In genomic region chr2:222964632-222965031, GRCh38 we compare ENCODE assay signal across 30 cellular contexts.
"Had no signal": no experiment of that assay in that cellular context is flagged by ENCODE, and none has a peak within 500 bp of the region (broad histone marks: within the 10 kb centered on the region; RNA-seq: fewer than 3 reads in every experiment).

No MANE protein-coding gene starts in this region.

- H3K27me3 ChIP-seq: brain microvascular endothelial cell, esophagus squamous epithelium, gastrocnemius medialis, heart left ventricle had no signal

- FAIRE-seq: astrocyte, bronchial epithelial cell had no signal

- DNase-seq: activated B cell treated with CpG ODN at 0.5 μM for 24 hours; activated CD4-positive, alpha-beta memory T cell treated with anti-CD3 and anti-CD28 coated beads for 36 hours; activated CD4-positive, alpha-beta T cell treated with anti-CD3 and anti-CD28 coated beads for 48 hours; activated CD8-positive, alpha-beta memory T cell treated with anti-CD3 and anti-CD28 coated beads, Interleukin-2, amount 50 U/mL, for 48 hours; activated gamma-delta T cell; activated naive CD4-positive, alpha-beta T cell; activated naive CD4-positive, alpha-beta T cell treated with anti-CD3 and anti-CD28 coated beads, Interleukin-2, amount 10 ng/mL, durations not matched to agents 7 days and 5 days; activated naive CD8-positive, alpha-beta T cell treated with anti-CD3 and anti-CD28 coated beads, Interleukin-2, amount 10 ng/mL, durations not matched to agents 7 days and 5 days; activated T-cell treated with anti-CD3 and anti-CD28 coated beads for 4 hours; activated T-cell treated with anti-CD3 and anti-CD28 coated beads, Interleukin-2, amount 50 U/mL, for 24 hours; activated T-cell treated with anti-CD3 and anti-CD28 coated beads, Interleukin-2, amount 50 U/mL, for 72 hours; brain microvascular endothelial cell; cortex of kidney; effector CD8-positive, alpha-beta T cell; endodermal cell; erythroblast; esophagus squamous epithelium; gastrocnemius medialis; glutamatergic neuron; heart left ventricle; T-helper 1 cell; T-helper 17 cell; T1000; WERI-Rb-1 had no signal

- H3K36me3 ChIP-seq: brain microvascular endothelial cell, esophagus squamous epithelium, gastrocnemius medialis, heart left ventricle, WERI-Rb-1 had no signal

- H3K27ac ChIP-seq: brain microvascular endothelial cell, esophagus squamous epithelium, gastrocnemius medialis, heart left ventricle, WERI-Rb-1 had no signal

- H3K36me3 Mint-ChIP-seq: activated CD4-positive, alpha-beta memory T cell treated with anti-CD3 and anti-CD28 coated beads for 36 hours; activated naive CD4-positive, alpha-beta T cell treated with anti-CD3 and anti-CD28 coated beads, Interleukin-2, amount 10 ng/mL, durations not matched to agents 7 days and 5 days; activated naive CD4-positive, alpha-beta T cell treated with anti-CD3 and anti-CD28 coated beads, Interleukin-2, amount 50 U/mL, for 72 hours; activated naive CD8-positive, alpha-beta T cell treated with anti-CD3 and anti-CD28 coated beads, Interleukin-2, amount 10 ng/mL, durations not matched to agents 7 days and 5 days had no signal

- H3K27ac Mint-ChIP-seq: activated B cell treated with CpG ODN at 0.5 μM for 24 hours; activated CD4-positive, alpha-beta memory T cell treated with anti-CD3 and anti-CD28 coated beads for 36 hours; activated naive CD4-positive, alpha-beta T cell treated with anti-CD3 and anti-CD28 coated beads, Interleukin-2, amount 10 ng/mL, durations not matched to agents 7 days and 5 days; activated naive CD4-positive, alpha-beta T cell treated with anti-CD3 and anti-CD28 coated beads, Interleukin-2, amount 50 U/mL, for 72 hours; activated naive CD8-positive, alpha-beta T cell treated with anti-CD3 and anti-CD28 coated beads, Interleukin-2, amount 10 ng/mL, durations not matched to agents 7 days and 5 days; activated T-cell treated with anti-CD3 and anti-CD28 coated beads, Interleukin-2, amount 50 U/mL, for 24 hours; activated T-cell treated with anti-CD3 and anti-CD28 coated beads, Interleukin-2, amount 50 U/mL, for 72 hours; endodermal cell; T-helper 17 cell; T-helper 2 cell treated with Interferon-gamma antibody and Interleukin-4, amounts not matched to agents 5 μg/mL and 100 μg/mL, for 36 hours had no signal

- H3K9me3 ChIP-seq: esophagus squamous epithelium, gastrocnemius medialis, heart left ventricle had no signal

- H3K4me1 Mint-ChIP-seq: activated B cell treated with CpG ODN at 0.5 μM for 24 hours; activated naive CD4-positive, alpha-beta T cell treated with anti-CD3 and anti-CD28 coated beads, Interleukin-2, amount 10 ng/mL, durations not matched to agents 7 days and 5 days; activated naive CD8-positive, alpha-beta T cell treated with anti-CD3 and anti-CD28 coated beads, Interleukin-2, amount 10 ng/mL, durations not matched to agents 7 days and 5 days; central memory CD8-positive, alpha-beta T cell; endodermal cell; T-helper 17 cell had no signal

- H3K4me3 ChIP-seq: esophagus squamous epithelium, gastrocnemius medialis, heart left ventricle had no signal

- H3K4me3 Mint-ChIP-seq: activated B cell treated with CpG ODN at 0.5 μM for 24 hours; activated CD4-positive, alpha-beta memory T cell treated with anti-CD3 and anti-CD28 coated beads for 36 hours; activated naive CD4-positive, alpha-beta T cell treated with anti-CD3 and anti-CD28 coated beads, Interleukin-2, amount 10 ng/mL, durations not matched to agents 7 days and 5 days; activated naive CD8-positive, alpha-beta T cell treated with anti-CD3 and anti-CD28 coated beads, Interleukin-2, amount 10 ng/mL, durations not matched to agents 7 days and 5 days; activated T-cell treated with anti-CD3 and anti-CD28 coated beads, Interleukin-2, amount 50 U/mL, for 24 hours; activated T-cell treated with anti-CD3 and anti-CD28 coated beads, Interleukin-2, amount 50 U/mL, for 72 hours; central memory CD8-positive, alpha-beta T cell; endodermal cell; T-helper 17 cell; T-helper 2 cell treated with Interferon-gamma antibody and Interleukin-4, amounts not matched to agents 5 μg/mL and 100 μg/mL, for 36 hours had no signal

- H3K4me1 ChIP-seq: esophagus squamous epithelium, gastrocnemius medialis, heart left ventricle had no signal

- H3K9me3 Mint-ChIP-seq: activated B cell treated with CpG ODN at 0.5 μM for 24 hours; activated CD4-positive, alpha-beta memory T cell treated with anti-CD3 and anti-CD28 coated beads for 36 hours; activated naive CD4-positive, alpha-beta T cell treated with anti-CD3 and anti-CD28 coated beads, Interleukin-2, amount 10 ng/mL, durations not matched to agents 7 days and 5 days; activated naive CD4-positive, alpha-beta T cell treated with anti-CD3 and anti-CD28 coated beads, Interleukin-2, amount 50 U/mL, for 72 hours; activated naive CD8-positive, alpha-beta T cell treated with anti-CD3 and anti-CD28 coated beads, Interleukin-2, amount 10 ng/mL, durations not matched to agents 7 days and 5 days; activated T-cell treated with anti-CD3 and anti-CD28 coated beads, Interleukin-2, amount 50 U/mL, for 24 hours; activated T-cell treated with anti-CD3 and anti-CD28 coated beads, Interleukin-2, amount 50 U/mL, for 72 hours; central memory CD8-positive, alpha-beta T cell; T-helper 2 cell treated with Interferon-gamma antibody and Interleukin-4, amounts not matched to agents 5 μg/mL and 100 μg/mL, for 36 hours had no signal

- ATAC-seq: activated CD4-positive, CD25-positive, alpha-beta regulatory T cell treated with anti-CD3 and anti-CD28 coated beads, Interleukin-2, amount 50 U/mL, for 24 hours; activated naive CD4-positive, alpha-beta T cell treated with anti-CD3 and anti-CD28 coated beads, Interleukin-2, amount 50 U/mL, for 72 hours; activated T-cell treated with anti-CD3 and anti-CD28 coated beads, Interleukin-2, amount 50 U/mL, for 72 hours; gastrocnemius medialis; heart left ventricle; T-helper 17 cell had no signal
